16 cellular contexts compared by ENCODE assay signal in genomic region chr21:45467221-45467779, GRCh38.
DNase-seq lines count a peak whose midpoint lies in the region; ATAC-seq and TF ChIP-seq lines count a peak whose summit lies in the region.
"Had no signal": no experiment of that assay in that cellular context is flagged by ENCODE, and none has a peak within 500 bp of the region (broad histone marks: within the 10 kb centered on the region; RNA-seq: fewer than 3 reads in every experiment).

No MANE protein-coding gene starts in this region.

- H3K4me1 ChIP-seq in ascending aorta (peaks cover 12 to 24% of the 10 kb centered on the region in 2 donors), tibial artery (peaks cover 0 to 70% (median 39%) of the 10 kb centered on the region in 4 donors)
- H3K4me1 ChIP-seq: gastrocnemius medialis had no signal

- H3K27me3 Mint-ChIP-seq in stimulated activated naive B cell treated with anti-CD40 and anti-IgM and Interleukin-4, amounts not matched to agents 10 μg/mL and 1 μg/mL and 100 μg/mL, for 72 hours, result peaks cover 23 to 33% of the 10 kb centered on the region in 2 donors

- no peak overlapping the region for H3K4me3 Mint-ChIP-seq in stimulated activated naive B cell treated with anti-CD40 and anti-IgM and Interleukin-4, amounts not matched to agents 10 μg/mL and 1 μg/mL and 100 μg/mL, for 72 hours
- H3K4me3 Mint-ChIP-seq: T-helper 2 cell treated with Interferon-gamma antibody and Interleukin-4, amounts not matched to agents 5 μg/mL and 100 μg/mL, for 36 hours had no signal

- H3K4me1 Mint-ChIP-seq in stimulated activated naive B cell treated with anti-CD40 and anti-IgM and Interleukin-4, amounts not matched to agents 10 μg/mL and 1 μg/mL and 100 μg/mL, for 72 hours, result peaks cover 4 to 8% of the 10 kb centered on the region in 2 donors

- DNase-seq in LHCN-M2 (ENCODE audit: low read depth), result peak; percentile 26
- DNase-seq in ascending aorta (ENCODE audit: low spot score in 2 of 2), result no peak
- no peak for DNase-seq in tibial artery
- no peak for DNase-seq in SW 1271 (lab: John Stamatoyannopoulos, UW)
- DNase-seq in stimulated activated naive B cell treated with anti-CD40 and anti-IgM and Interleukin-4, amounts not matched to agents 10 μg/mL and 1 μg/mL and 100 μg/mL, for 72 hours, result no peak
- DNase-seq: activated CD4-positive, CD25-positive, alpha-beta regulatory T cell treated with anti-CD3 and anti-CD28 coated beads, Interleukin-2, amount 50 U/mL, for 72 hours; gastrocnemius medialis; NCI-H2081 treated with DMSO at 0.1 percent for 48 hours; SHP77; stimulated activated CD4-positive, alpha-beta T cell treated with anti-CD3 and anti-CD28 coated beads, Interleukin-4, amount 100 ng/mL, for 4 hours; thyroid gland had no signal

- H3K27ac Mint-ChIP-seq in stimulated activated naive B cell treated with anti-CD40 and anti-IgM and Interleukin-4, amounts not matched to agents 10 μg/mL and 1 μg/mL and 100 μg/mL, for 72 hours, result no peak overlapping the region
- H3K27ac Mint-ChIP-seq: activated T-helper 2 cell treated with anti-CD3 and anti-CD28 coated beads, Interferon-gamma antibody, Interleukin-2, Interleukin-4, amounts not matched to agents 10 μg/mL and 5 μg/mL and 100 μg/mL, durations not matched to agents 14 hours and 24 hours and 36 hours; T-helper 2 cell treated with Interferon-gamma antibody and Interleukin-4, amounts not matched to agents 5 μg/mL and 100 μg/mL, for 36 hours had no signal

- peaks cover 6 to 9% of the 10 kb centered on the region in 2 donors for H3K9me3 Mint-ChIP-seq in stimulated activated naive B cell treated with anti-CD40 and anti-IgM and Interleukin-4, amounts not matched to agents 10 μg/mL and 1 μg/mL and 100 μg/mL, for 72 hours
- H3K9me3 Mint-ChIP-seq: activated T-helper 2 cell treated with anti-CD3 and anti-CD28 coated beads, Interferon-gamma antibody, Interleukin-2, Interleukin-4, amounts not matched to agents 10 μg/mL and 5 μg/mL and 100 μg/mL, durations not matched to agents 14 hours and 24 hours and 36 hours; T-helper 2 cell treated with Interferon-gamma antibody and Interleukin-4, amounts not matched to agents 5 μg/mL and 100 μg/mL, for 36 hours had no signal

- TF ChIP-seq CTCF in ascending aorta (IDR thresholded peaks at IDR 0.05) (no peak), tibial artery (IDR thresholded peaks at IDR 0.05) (no peak)

- H3K36me3 Mint-ChIP-seq in stimulated activated naive B cell treated with anti-CD40 and anti-IgM and Interleukin-4, amounts not matched to agents 10 μg/mL and 1 μg/mL and 100 μg/mL, for 72 hours, result peaks cover 0 to 3% of the 10 kb centered on the region in 2 donors

- peaks cover 12% of the 10 kb centered on the region in 2 donors for H3K36me3 ChIP-seq in ascending aorta
- peaks cover 13 to 18% (median 16%) of the 10 kb centered on the region in 3 donors for H3K36me3 ChIP-seq in tibial artery
- H3K36me3 ChIP-seq: gastrocnemius medialis had no signal

- peaks cover 0 to under 1% of the 10 kb centered on the region in 2 donors for H3K9me3 ChIP-seq in ascending aorta
- H3K9me3 ChIP-seq in tibial artery, result no peaks in the 10 kb centered on the region
- H3K9me3 ChIP-seq: gastrocnemius medialis, thyroid gland had no signal

- intact Hi-C loops in ascending aorta (cut with DNase I), result no loop called here
- intact Hi-C loops in tibial artery (cut with DNase I; ENCODE audit: low total_unique reads), result no loop called here

- H3K4me3 ChIP-seq in ascending aorta (no peak overlapping the region), tibial artery (no peak overlapping the region)
- H3K4me3 ChIP-seq: gastrocnemius medialis, thyroid gland had no signal

- ATAC-seq in HG03025 (IDR thresholded peaks at IDR 0.05; ENCODE audit: low FRiP score, unreplicated experiment), result no peak
- ATAC-seq in stimulated activated naive B cell treated with anti-CD40 and anti-IgM and Interleukin-4, amounts not matched to agents 10 μg/mL and 1 μg/mL and 100 μg/mL, for 72 hours (replicated peaks), result no peak
- ATAC-seq: gastrocnemius medialis had no signal

- H3K27me3 ChIP-seq in ascending aorta (no peaks in the 10 kb centered on the region), layer of hippocampus (ENCODE audit: control insufficient read depth, insufficient read depth, low read length) (no peaks in the 10 kb centered on the region), tibial artery (no peaks in the 10 kb centered on the region)
- H3K27me3 ChIP-seq: thyroid gland had no signal

- peak overlapping the region; percentile 4 to 29 for H3K27ac ChIP-seq in ascending aorta
- peak overlapping the region; percentile 12 for H3K27ac ChIP-seq in layer of hippocampus (ENCODE audit: low read depth, low read length)
- peak overlapping the region; percentile 87 to 90 for H3K27ac ChIP-seq in tibial artery
- H3K27ac ChIP-seq: epithelial cell of prostate, gastrocnemius medialis, thyroid gland had no signal

Comparison
In these comparisons a context has a peak if more than half of its experiments do, and no peak if none do; other contexts are left out.
1. H3K27ac ChIP-seq: peak in every context shown above with its lines; median percentile 88 in tibial artery; 16 in ascending aorta; 12 in layer of hippocampus.